Comparison of ENCODE assay signal across 9 cellular contexts in genomic region chr5:14463629-14464028, GRCh38.
DNase-seq lines count a peak whose midpoint lies in the region; ATAC-seq and TF ChIP-seq lines count a peak whose summit lies in the region.
"Had no signal": no experiment of that assay in that cellular context is flagged by ENCODE, and none has a peak within 500 bp of the region (broad histone marks: within the 10 kb centered on the region; RNA-seq: fewer than 3 reads in every experiment).

No MANE protein-coding gene starts in this region.

- no peak for TF ChIP-seq CTCF in fibroblast of villous mesenchyme (IDR thresholded peaks at IDR 0.05; ENCODE audit: insufficient read depth, low read depth, low read length)

- H3K4me3 ChIP-seq in fibroblast of villous mesenchyme (ENCODE audit: low read depth, low read length) = no peak overlapping the region
- no peak overlapping the region for H3K4me3 ChIP-seq in thymus (ENCODE audit: low read length)

- DNase-seq in NCI-H2029 (lab: John Stamatoyannopoulos, UW) = peak; percentile 47
- no peak for DNase-seq in NCI-H2029 treated with DMSO at 0.1 percent for 48 hours (lab: John Stamatoyannopoulos, UW)
- DNase-seq in RKO (ENCODE audit: low spot score) = peak; percentile 58
- DNase-seq in fibroblast of villous mesenchyme (ENCODE audit: low read depth) = peak; percentile 93
- no peak for DNase-seq in hepatic stellate cell (ENCODE audit: low spot score)
- no peak for DNase-seq in activated naive CD4-positive, alpha-beta T cell treated with Interleukin-2 at 50 U/mL for 16 hours
- DNase-seq: activated CD4-positive, CD25-positive, alpha-beta regulatory T cell treated with anti-CD3 and anti-CD28 coated beads, Interleukin-2, amount 50 U/mL, for 72 hours had no signal

- peak overlapping the region; percentile 20 for H3K27ac ChIP-seq in thymus (ENCODE audit: low read depth)

- no peak for ATAC-seq in HG03135 (IDR thresholded peaks at IDR 0.05; ENCODE audit: unreplicated experiment)

- WGBS in thymus = 82% methylated on average over 3 of the region's 3 CpGs

- no peaks in the 10 kb centered on the region for H3K9me3 ChIP-seq in thymus (ENCODE audit: control insufficient read depth)

- no peaks in the 10 kb centered on the region for H3K27me3 ChIP-seq in thymus (ENCODE audit: control insufficient read depth, insufficient read depth)

- no peaks in the 10 kb centered on the region for H3K4me1 ChIP-seq in thymus (ENCODE audit: control insufficient read depth, insufficient read depth, low read length)

- H3K36me3 ChIP-seq in thymus (ENCODE audit: control insufficient read depth, insufficient read depth) = peaks cover 9% of the 10 kb centered on the region

Comparison
In these comparisons a context has a peak if more than half of its experiments do, and no peak if none do; other contexts are left out.
1. DNase-seq: peak in NCI-H2029 (single experiment), RKO (single experiment) and fibroblast of villous mesenchyme (single experiment); none in NCI-H2029 treated with DMSO at 0.1 percent for 48 hours (single experiment), hepatic stellate cell (single experiment) and activated naive CD4-positive, alpha-beta T cell treated with Interleukin-2 at 50 U/mL for 16 hours (single experiment).